29 cellular contexts compared by ENCODE assay signal in the genomic region with DNA sequence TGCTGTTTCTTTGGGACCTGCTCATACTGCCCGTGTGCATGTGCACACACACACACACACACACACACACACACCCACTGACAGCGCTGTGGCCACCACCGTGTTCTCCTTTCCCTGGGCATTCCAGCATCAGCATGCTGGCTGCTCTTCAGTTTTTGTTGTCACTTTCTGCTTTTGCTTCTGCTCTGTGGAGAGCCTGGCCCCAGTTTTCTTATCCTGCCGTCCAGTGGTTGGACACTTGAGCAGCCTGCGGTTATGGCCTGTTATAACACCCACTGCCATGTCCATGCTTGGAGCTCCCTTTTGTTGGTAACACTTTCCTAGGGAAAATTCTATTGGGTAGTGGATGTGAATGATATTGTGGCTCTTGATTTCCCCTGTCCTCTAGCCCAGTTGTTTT.
"Had no signal": no experiment of that assay in that cellular context is flagged by ENCODE, and none has a peak within 500 bp of the region (broad histone marks: within the 10 kb centered on the region; RNA-seq: fewer than 3 reads in every experiment).

No MANE protein-coding gene starts in this region.

- H3K4me3 ChIP-seq: adrenal gland, body of pancreas, breast epithelium, cardiac muscle cell, colonic mucosa, esophagus squamous epithelium, gastroesophageal sphincter, heart right ventricle had no signal

- DNase-seq: activated B cell treated with CpG ODN at 0.5 μM for 24 hours; activated CD4-positive, alpha-beta memory T cell treated with anti-CD3 and anti-CD28 coated beads for 36 hours; activated CD4-positive, alpha-beta T cell treated with anti-CD3 and anti-CD28 coated beads, Interleukin-2, amount 10 ng/mL, durations not matched to agents 24 days and 14 days; activated CD8-positive, alpha-beta memory T cell treated with anti-CD3 and anti-CD28 coated beads, Interleukin-2, amount 50 U/mL, for 4 hours; activated effector memory CD4-positive, alpha-beta T cell treated with anti-CD3 and anti-CD28 coated beads, Interleukin-2, amount 50 U/mL, for 16 hours; activated naive CD4-positive, alpha-beta T cell treated with anti-CD3 and anti-CD28 coated beads for 36 hours; activated naive CD8-positive, alpha-beta T cell treated with anti-CD3 and anti-CD28 coated beads for 36 hours; activated naive CD8-positive, alpha-beta T cell treated with anti-CD3 and anti-CD28 coated beads, Interleukin-2, amount 50 U/mL, for 24 hours; activated T-cell treated with anti-CD3 and anti-CD28 coated beads, Interleukin-2, amount 50 U/mL, for 1 hour; activated T-cell treated with anti-CD3 and anti-CD28 coated beads, Interleukin-2, amount 50 U/mL, for 48 hours; adrenal gland; aorta; body of pancreas; central memory CD4-positive, alpha-beta T cell; cerebellar nuclear complex; colonic mucosa; effector CD8-positive, alpha-beta T cell; esophagus squamous epithelium; foreskin melanocyte; heart right ventricle; T-helper 1 cell; T-helper 17 cell; T1000; WERI-Rb-1 had no signal

- H3K27me3 ChIP-seq: adrenal gland, body of pancreas, breast epithelium, cardiac muscle cell, colonic mucosa, esophagus squamous epithelium, gastroesophageal sphincter, heart right ventricle had no signal

- H3K36me3 ChIP-seq: adrenal gland, breast epithelium, cardiac muscle cell, colonic mucosa, esophagus squamous epithelium, gastroesophageal sphincter, heart right ventricle, WERI-Rb-1 had no signal

- ATAC-seq: activated CD4-positive, CD25-positive, alpha-beta regulatory T cell treated with anti-CD3 and anti-CD28 coated beads, Interleukin-2, amount 50 U/mL, for 24 hours; activated naive CD8-positive, alpha-beta T cell treated with anti-CD3 and anti-CD28 coated beads, Interleukin-2, amount 50 U/mL, for 24 hours; body of pancreas; gastroesophageal sphincter; T-helper 17 cell had no signal

- H3K27ac ChIP-seq: adrenal gland, body of pancreas, breast epithelium, cardiac muscle cell, colonic mucosa, epithelial cell of prostate, esophagus squamous epithelium, gastroesophageal sphincter, heart right ventricle, WERI-Rb-1 had no signal

- H3K9me3 ChIP-seq: adrenal gland, body of pancreas, breast epithelium, colonic mucosa, esophagus squamous epithelium, gastroesophageal sphincter, heart right ventricle had no signal

- H3K4me1 ChIP-seq: adrenal gland, body of pancreas, breast epithelium, colonic mucosa, esophagus squamous epithelium, gastroesophageal sphincter, heart right ventricle had no signal
